ENCODE assay signal across 12 cellular contexts in the genomic region with DNA sequence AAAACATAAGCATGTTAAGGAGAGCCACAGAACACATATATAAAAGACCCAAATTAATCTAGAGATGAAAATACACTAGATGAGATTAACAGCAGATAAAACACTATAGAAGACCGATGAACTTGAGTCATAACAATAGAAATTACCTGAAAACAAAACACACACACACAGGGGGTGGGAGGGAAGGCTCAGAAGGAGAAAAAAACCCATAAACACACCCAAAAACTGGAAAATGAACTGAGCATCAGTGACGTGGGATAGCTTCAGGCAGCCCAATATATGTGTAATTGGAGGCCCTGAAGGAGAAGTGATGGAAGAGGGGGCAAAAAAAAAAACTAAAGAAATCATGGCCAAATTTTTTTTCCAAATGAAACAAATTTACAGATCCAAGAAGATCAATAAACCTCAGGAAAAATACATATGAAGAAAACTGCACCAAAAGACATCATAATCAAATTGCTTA. TPM values are rescaled to one million over a fixed set of nuclear protein-coding genes. Genes with fewer than 3 reads are reported as not detected.
DNase-seq lines count a peak whose midpoint lies in the region; ATAC-seq and TF ChIP-seq lines count a peak whose summit lies in the region.
"Had no signal": no experiment of that assay in that cellular context is flagged by ENCODE, and none has a peak within 500 bp of the region (broad histone marks: within the 10 kb centered on the region; RNA-seq: fewer than 3 reads in every experiment).

No MANE protein-coding gene starts in this region.

- H3K4me1 Mint-ChIP-seq in activated T-helper 17 cell treated with anti-CD3 and anti-CD28 coated beads, Interleukin-2, amount 50 U/mL, for 72 hours = peaks cover 32% of the 10 kb centered on the region

- peaks cover 9% of the 10 kb centered on the region for H3K4me1 ChIP-seq in upper lobe of right lung

- peaks cover 31% of the 10 kb centered on the region for H3K36me3 ChIP-seq in upper lobe of right lung

- H3K4me3 ChIP-seq in GM12864 (ENCODE audit: low read depth, low read length) (no peak overlapping the region), upper lobe of right lung (no peak overlapping the region)

- intact Hi-C loops in upper lobe of right lung (cut with DNase I) = no loop called here

- no peaks in the 10 kb centered on the region for H3K9me3 ChIP-seq in upper lobe of right lung

- DNase-seq in GM12864 (ENCODE audit: low read depth) = peak; percentile 8
- DNase-seq in upper lobe of right lung = no peak
- no peak for DNase-seq in RKO (ENCODE audit: low spot score)
- DNase-seq in SW480 (ENCODE audit: low spot score) = no peak
- no peak for DNase-seq in cerebellum (ENCODE audit: low spot score)
- DNase-seq: COR-L47, Kasumi-1, nucleus accumbens, SW 1271 had no signal

- peak overlapping the region; percentile 88 for H3K27ac Mint-ChIP-seq in activated T-helper 17 cell treated with anti-CD3 and anti-CD28 coated beads, Interleukin-2, amount 50 U/mL, for 72 hours

- peaks cover 4% of the 10 kb centered on the region for H3K9me3 Mint-ChIP-seq in activated T-helper 17 cell treated with anti-CD3 and anti-CD28 coated beads, Interleukin-2, amount 50 U/mL, for 72 hours

- no peaks in the 10 kb centered on the region for H3K27me3 Mint-ChIP-seq in activated T-helper 17 cell treated with anti-CD3 and anti-CD28 coated beads, Interleukin-2, amount 50 U/mL, for 72 hours

- peak overlapping the region; percentile 66 for H3K4me3 Mint-ChIP-seq in activated T-helper 17 cell treated with anti-CD3 and anti-CD28 coated beads, Interleukin-2, amount 50 U/mL, for 72 hours

- TF ChIP-seq CTCF in GM12864 (IDR thresholded peaks at IDR 0.05; ENCODE audit: low read depth, low read length, missing control alignments) (no peak), upper lobe of right lung (IDR thresholded peaks at IDR 0.05) (no peak)

- ATAC-seq in GM19372 (IDR thresholded peaks at IDR 0.05; ENCODE audit: low read depth, unreplicated experiment) (peak; percentile 40), HG03045 (IDR thresholded peaks at IDR 0.05; ENCODE audit: unreplicated experiment) (peak; percentile 29), upper lobe of right lung (no peak)
- peak; percentile 85 for ATAC-seq in activated T-helper 17 cell treated with anti-CD3 and anti-CD28 coated beads, Interleukin-2, amount 50 U/mL, for 72 hours (replicated peaks)

- peaks cover 77% of the 10 kb centered on the region for H3K36me3 Mint-ChIP-seq in activated T-helper 17 cell treated with anti-CD3 and anti-CD28 coated beads, Interleukin-2, amount 50 U/mL, for 72 hours (ENCODE audit: low read depth)

- H3K27ac ChIP-seq in upper lobe of right lung = no peak overlapping the region

- H3K27me3 ChIP-seq in upper lobe of right lung = no peaks in the 10 kb centered on the region

RNA-seq across cellular contexts. Expression of a gene that starts 11.4 kb away (rescaled TPM):
- 10 to 100 TPM; 18.8 to 35.4 TPM for total RNA-seq in activated T-helper 17 cell treated with anti-CD3 and anti-CD28 coated beads, Interleukin-2, amount 50 U/mL, for 72 hours
- 68.5 TPM for total RNA-seq in upper lobe of right lung
- 37.5 TPM for total RNA-seq in cerebellum

RNA-seq across cellular contexts. Expression of a gene that starts 56.0 kb away (rescaled TPM):
- total RNA-seq in activated T-helper 17 cell treated with anti-CD3 and anti-CD28 coated beads, Interleukin-2, amount 50 U/mL, for 72 hours = 10 to 100 TPM; 42.1 to 57.9 TPM
- total RNA-seq in upper lobe of right lung (181 TPM), cerebellum (112 TPM)
